In genomic region chr12:83793616-83794015, GRCh38 we compare ENCODE assay signal across 16 cellular contexts.
A peak's percentile ranks its signal among the peaks of the same experiment; 100 is the strongest.
DNase-seq lines count a peak whose midpoint lies in the region; ATAC-seq, FAIRE-seq and TF ChIP-seq lines count a peak whose summit lies in the region.
"Had no signal": no experiment of that assay in that cellular context is flagged by ENCODE, and none has a peak within 500 bp of the region (broad histone marks: within the 10 kb centered on the region; RNA-seq: fewer than 3 reads in every experiment).

No MANE protein-coding gene starts in this region.

- H3K4me2 ChIP-seq in GM23248 (ENCODE audit: unreplicated experiment): no peak overlapping the region

- no peak for FAIRE-seq in bronchial epithelial cell (lab: Jason Lieb, UNC)
- FAIRE-seq: D721Med had no signal

- no peak overlapping the region for H2AFZ ChIP-seq in GM23248

- no peaks in the 10 kb centered on the region for H3K4me1 ChIP-seq in GM23248 (ENCODE audit: insufficient read depth)

- H3K4me3 ChIP-seq in AG10803 (ENCODE audit: low read length): no peak overlapping the region
- no peak overlapping the region for H3K4me3 ChIP-seq in GM23248
- no peak overlapping the region for H3K4me3 ChIP-seq in bronchial epithelial cell (ENCODE audit: low read depth, low read length)
- H3K4me3 ChIP-seq in fibroblast of mammary gland (ENCODE audit: control insufficient read depth, low read depth, low read length): no peak overlapping the region

- H3K36me3 ChIP-seq in GM23248 (ENCODE audit: low read depth): no peaks in the 10 kb centered on the region
- H3K36me3 ChIP-seq in bronchial epithelial cell (ENCODE audit: control insufficient read depth, insufficient read depth, low read length): no peaks in the 10 kb centered on the region

- no peaks in the 10 kb centered on the region for H3K9me2 ChIP-seq in GM23248 (ENCODE audit: insufficient read depth)

- no peaks in the 10 kb centered on the region for H3F3A ChIP-seq in GM23248 (ENCODE audit: insufficient read depth)

- in situ Hi-C loops in GM23248 (cut with MboI): no loop called here

- ATAC-seq in GM21367 (IDR thresholded peaks at IDR 0.05; ENCODE audit: unreplicated experiment) (no peak), GM21423 (IDR thresholded peaks at IDR 0.05; ENCODE audit: unreplicated experiment) (no peak)

- H3K79me2 ChIP-seq in GM23248 (ENCODE audit: insufficient read depth): no peaks in the 10 kb centered on the region

- peak; percentile 39 for DNase-seq in AG10803 (ENCODE audit: low read depth)
- peak; percentile 7 for DNase-seq in GM23248
- peak; percentile 35 for DNase-seq in bronchial epithelial cell (ENCODE audit: low read depth)
- peak; percentile 25 for DNase-seq in fibroblast of mammary gland (ENCODE audit: low read depth)
- DNase-seq in epidermal melanocyte (ENCODE audit: insufficient read length, low spot score): no peak
- DNase-seq in superior temporal gyrus (ENCODE audit: extremely low spot score): no peak
- DNase-seq: ACHN; C1 segment of cervical spinal cord; CD4-positive, alpha-beta T cell; DND-41; GDM1; GOT3; H9 had no signal

- no peak overlapping the region for H3K9ac ChIP-seq in GM23248

- H3K27ac ChIP-seq in GM23248: no peak overlapping the region

- H4K20me1 ChIP-seq in GM23248 (ENCODE audit: insufficient read depth): no peaks in the 10 kb centered on the region

- H3K9me3 ChIP-seq in GM23248 (ENCODE audit: low read depth): no peaks in the 10 kb centered on the region

- no peak for TF ChIP-seq CTCF in AG10803 (conservative IDR thresholded peaks at IDR 0.05; ENCODE audit: low read length)
- no peak for TF ChIP-seq CTCF in bronchial epithelial cell (IDR thresholded peaks at IDR 0.05; ENCODE audit: insufficient read depth, low read length, severe bottlenecking)
- TF ChIP-seq CTCF in fibroblast of mammary gland (conservative IDR thresholded peaks at IDR 0.05; ENCODE audit: control insufficient read depth, insufficient read depth, low read depth, low read length): no peak

- H3K27me3 ChIP-seq in GM23248 (replicated peaks; ENCODE audit: insufficient read depth) (no peaks in the 10 kb centered on the region), bronchial epithelial cell (ENCODE audit: control insufficient read depth, insufficient read depth, low read length) (no peaks in the 10 kb centered on the region)

Comparison
In these comparisons a context has a peak if more than half of its experiments do, and no peak if none do; other contexts are left out.
1. DNase-seq: peak in AG10803 (single experiment), GM23248 (single experiment), bronchial epithelial cell (single experiment) and fibroblast of mammary gland (single experiment); none in epidermal melanocyte (single experiment) and superior temporal gyrus (single experiment).